21 cellular contexts compared by ENCODE assay signal in genomic region chr10:20984632-20985031, GRCh38.
"Had no signal": no experiment of that assay in that cellular context is flagged by ENCODE, and none has a peak within 500 bp of the region (broad histone marks: within the 10 kb centered on the region; RNA-seq: fewer than 3 reads in every experiment).

No MANE protein-coding gene starts in this region.

- H3K36me3 ChIP-seq: left lung, right atrium auricular region, transverse colon had no signal

- H3K4me3 ChIP-seq: coronary artery, left lung, right atrium auricular region, transverse colon had no signal

- H3K9me3 ChIP-seq: left lung, right atrium auricular region, transverse colon had no signal

- H3K27me3 ChIP-seq: left lung, right atrium auricular region, transverse colon had no signal

- DNase-seq: activated CD4-positive, alpha-beta T cell treated with anti-CD3 and anti-CD28 coated beads for 4 hours; activated CD8-positive, alpha-beta memory T cell treated with anti-CD3 and anti-CD28 coated beads, Interleukin-2, amount 50 U/mL, for 4 hours; activated CD8-positive, alpha-beta T cell treated with anti-CD3 and anti-CD28 coated beads, Interleukin-2, amount 10 ng/mL, durations not matched to agents 7 days and 5 days; activated gamma-delta T cell treated with Interleukin-2 at 50 U/mL for 16 hours; activated T-cell treated with anti-CD3 and anti-CD28 coated beads, Interleukin-2, amount 50 U/mL, for 72 hours; amniotic stem cell; foreskin fibroblast; hippocampal formation; left lung; mammary epithelial cell; naive thymus-derived CD8-positive, alpha-beta T cell; occipital lobe; stimulated activated CD4-positive, alpha-beta T cell treated with anti-CD3 and anti-CD28 coated beads, Interleukin-15, amount 100 ng/mL, for 24 hours; stimulated activated CD4-positive, alpha-beta T cell treated with anti-CD3 and anti-CD28 coated beads, Interleukin-4, amount 100 ng/mL, for 1 hour; stimulated activated naive B cell treated with anti-CD40 and anti-IgM and Interleukin-4, amounts not matched to agents 10 μg/mL and 1 μg/mL and 100 μg/mL, for 72 hours; T-cell; T-helper 9 cell; transverse colon had no signal

- H3K4me1 ChIP-seq: left lung, right atrium auricular region had no signal

- H3K27ac ChIP-seq: coronary artery, left lung, right atrium auricular region, transverse colon, VCaP had no signal
